19 cellular contexts compared by ENCODE assay signal in genomic region chr7:158384746-158385145, GRCh38.
"Had no signal": no experiment of that assay in that cellular context is flagged by ENCODE, and none has a peak within 500 bp of the region (broad histone marks: within the 10 kb centered on the region; RNA-seq: fewer than 3 reads in every experiment).

No MANE protein-coding gene starts in this region.

- H3K9me3 ChIP-seq: ascending aorta, left ventricle myocardium inferior, thyroid gland had no signal

- H3K27ac ChIP-seq: ascending aorta, coronary artery, foreskin keratinocyte, left ventricle myocardium inferior, thyroid gland had no signal

- H3K4me1 Mint-ChIP-seq: activated B cell treated with CpG ODN at 0.5 μM for 24 hours; activated T-helper 17 cell treated with anti-CD3 and anti-CD28 coated beads, Interleukin-2, amount 50 U/mL, for 72 hours; central memory CD8-positive, alpha-beta T cell had no signal

- H3K4me3 ChIP-seq: ascending aorta, coronary artery, left ventricle myocardium inferior, thyroid gland had no signal

- H3K9me3 Mint-ChIP-seq: activated T-helper 17 cell treated with anti-CD3 and anti-CD28 coated beads, Interleukin-2, amount 50 U/mL, for 72 hours; central memory CD8-positive, alpha-beta T cell had no signal

- H3K4me3 Mint-ChIP-seq: activated B cell treated with CpG ODN at 0.5 μM for 24 hours; activated CD8-positive, alpha-beta T cell treated with anti-CD3 and anti-CD28 coated beads for 36 hours; activated T-helper 17 cell treated with anti-CD3 and anti-CD28 coated beads, Interleukin-2, amount 50 U/mL, for 72 hours; central memory CD8-positive, alpha-beta T cell; nephron progenitor cell had no signal

- H3K27me3 ChIP-seq: ascending aorta, foreskin keratinocyte, thyroid gland had no signal

- H3K27me3 Mint-ChIP-seq: activated B cell treated with CpG ODN at 0.5 μM for 24 hours had no signal

- FAIRE-seq: keratinocyte had no signal

- H3K4me1 ChIP-seq: ascending aorta, foreskin keratinocyte, left ventricle myocardium inferior, thyroid gland had no signal

- DNase-seq: activated B cell treated with CpG ODN at 0.5 μM for 24 hours; activated CD4-positive, alpha-beta T cell treated with anti-CD3 and anti-CD28 coated beads for 48 hours; activated CD8-positive, alpha-beta T cell treated with anti-CD3 and anti-CD28 coated beads for 36 hours; activated naive CD4-positive, alpha-beta T cell treated with anti-CD3 and anti-CD28 coated beads, Interleukin-2, amount 50 U/mL, for 16 hours; activated T-cell treated with anti-CD3 and anti-CD28 coated beads, Interleukin-2, amount 50 U/mL, for 1 hour; foreskin keratinocyte; left ventricle myocardium inferior; mammary epithelial cell; midbrain; nephron progenitor cell; stimulated activated CD4-positive, alpha-beta T cell treated with anti-CD3 and anti-CD28 coated beads, Interleukin-12 subunit alpha, Interleukin-12 subunit beta, amount 100 ng/mL, for 4 hours; stimulated activated CD4-positive, alpha-beta T cell treated with anti-CD3 and anti-CD28 coated beads, Interleukin-1b, Interleukin-23, amount 100 ng/mL, for 48 hours; stimulated activated naive CD4-positive, alpha-beta T cell treated with Interleukin-2 at 50 U/mL for 16 hours; thyroid gland had no signal

- ATAC-seq: activated CD8-positive, alpha-beta T cell treated with anti-CD3 and anti-CD28 coated beads for 36 hours; activated T-helper 17 cell treated with anti-CD3 and anti-CD28 coated beads, Interleukin-2, amount 50 U/mL, for 72 hours; foreskin keratinocyte had no signal

- H3K27ac Mint-ChIP-seq: activated B cell treated with CpG ODN at 0.5 μM for 24 hours; activated CD8-positive, alpha-beta T cell treated with anti-CD3 and anti-CD28 coated beads for 36 hours; activated T-helper 17 cell treated with anti-CD3 and anti-CD28 coated beads, Interleukin-2, amount 50 U/mL, for 72 hours; nephron progenitor cell had no signal

- H3K36me3 ChIP-seq: ascending aorta, left ventricle myocardium inferior, thyroid gland had no signal
